Comparison of ENCODE assay signal across 12 cellular contexts in the genomic region with DNA sequence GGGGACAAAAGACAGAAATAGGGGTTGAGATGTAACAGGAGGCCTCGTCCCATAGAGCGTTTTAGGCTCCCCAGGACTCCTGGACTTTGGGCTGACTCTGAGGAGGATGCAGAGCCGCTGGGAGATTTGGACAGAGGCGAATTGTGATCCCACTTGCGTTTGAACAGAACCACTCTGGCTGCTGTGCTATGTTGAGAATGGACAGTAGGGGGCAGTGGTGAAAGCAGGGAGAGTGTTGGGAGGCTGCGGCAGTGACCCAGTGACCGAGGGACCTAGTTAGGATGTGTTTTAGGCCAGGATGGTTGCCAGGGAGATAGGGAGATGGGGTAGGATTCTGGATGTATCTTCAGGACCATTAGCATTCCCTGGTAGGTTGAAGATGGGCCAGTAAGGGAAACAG.
A peak's percentile ranks its signal among the peaks of the same experiment; 100 is the strongest.
DNase-seq lines count a peak whose midpoint lies in the region; ATAC-seq and TF ChIP-seq lines count a peak whose summit lies in the region.
"Had no signal": no experiment of that assay in that cellular context is flagged by ENCODE, and none has a peak within 500 bp of the region (broad histone marks: within the 10 kb centered on the region; RNA-seq: fewer than 3 reads in every experiment).

No MANE protein-coding gene starts in this region.

- H3F3A ChIP-seq in PC-3 (ENCODE audit: low read length, unreplicated experiment) = no peaks in the 10 kb centered on the region

- no peak overlapping the region for H3K9ac ChIP-seq in PC-3 (ENCODE audit: low read length)

- no peaks in the 10 kb centered on the region for H3K79me2 ChIP-seq in PC-3 (ENCODE audit: low read length)

- POLR2A ChIA-PET in PC-3 (lab: Charles Lee; ENCODE audit: unreplicated experiment) = no interaction called here

- no peaks in the 10 kb centered on the region for H3K4me1 ChIP-seq in left ventricle myocardium inferior
- no peaks in the 10 kb centered on the region for H3K4me1 ChIP-seq in PC-3 (ENCODE audit: insufficient read depth, low read length)
- peaks cover 5% of the 10 kb centered on the region for H3K4me1 ChIP-seq in upper lobe of right lung

- H2AFZ ChIP-seq in PC-3 (ENCODE audit: low read length) = no peak overlapping the region

- no peak for DNase-seq in left ventricle myocardium inferior
- DNase-seq in left cardiac atrium = no peak
- no peak for DNase-seq in PC-3
- no peak for DNase-seq in fibroblast of villous mesenchyme (ENCODE audit: low read depth)
- DNase-seq in upper lobe of right lung = no peak
- no peak for DNase-seq in stimulated activated CD4-positive, alpha-beta T cell treated with anti-CD3 and anti-CD28 coated beads, Interleukin-1b, Interleukin-23, amount 100 ng/mL, for 48 hours
- no peak for DNase-seq in stimulated activated CD4-positive, alpha-beta T cell treated with anti-CD3 and anti-CD28 coated beads, Interleukin-4, amount 100 ng/mL, for 1 hour
- DNase-seq: activated CD4-positive, alpha-beta T cell treated with anti-CD3 and anti-CD28 coated beads, Interleukin-2, amount 50 U/mL, for 4 hours; CD8-positive, alpha-beta memory T cell; MV-4-11; posterior cingulate gyrus had no signal

- ATAC-seq in left cardiac atrium (no peak), PC-3 (no peak), upper lobe of right lung (peak; percentile 44), HG03432 (IDR thresholded peaks at IDR 0.05; ENCODE audit: unreplicated experiment) (no peak)

- H3K36me3 ChIP-seq in left ventricle myocardium inferior = no peaks in the 10 kb centered on the region
- H3K36me3 ChIP-seq in PC-3 (ENCODE audit: low read depth, low read length) = no peaks in the 10 kb centered on the region
- no peaks in the 10 kb centered on the region for H3K36me3 ChIP-seq in upper lobe of right lung

- TF ChIP-seq CTCF in left ventricle myocardium inferior (IDR thresholded peaks at IDR 0.05; ENCODE audit: borderline replicate concordance) = peak; percentile 27
- peak; percentile 42; the same call in 1 of the 2 replicates for TF ChIP-seq CTCF in PC-3 (conservative IDR thresholded peaks at IDR 0.05; ENCODE audit: low read depth, low read length)
- peak; percentile 39 for TF ChIP-seq CTCF in fibroblast of villous mesenchyme (IDR thresholded peaks at IDR 0.05; ENCODE audit: insufficient read depth, low read depth, low read length)
- TF ChIP-seq CTCF in upper lobe of right lung (IDR thresholded peaks at IDR 0.05) = no peak

- BruUV-seq in PC-3 (replicated peaks; lab: Mats Ljungman, UMichigan) = no TSS peak

- H3K27ac ChIP-seq in left ventricle myocardium inferior (replicated peaks) = peak overlapping the region; percentile 67
- H3K27ac ChIP-seq in PC-3 (ENCODE audit: low read length) = no peak overlapping the region
- H3K27ac ChIP-seq in upper lobe of right lung = no peak overlapping the region

- no peaks in the 10 kb centered on the region for H3K27me3 ChIP-seq in left ventricle myocardium inferior (ENCODE audit: low read depth)
- H3K27me3 ChIP-seq in PC-3 (ENCODE audit: low read length) = no peaks in the 10 kb centered on the region
- H3K27me3 ChIP-seq in upper lobe of right lung = peaks cover 3% of the 10 kb centered on the region

- H3K9me3 ChIP-seq in left ventricle myocardium inferior (replicated peaks) (no peaks in the 10 kb centered on the region), PC-3 (ENCODE audit: low read length) (no peaks in the 10 kb centered on the region), upper lobe of right lung (no peaks in the 10 kb centered on the region)

- H3K4me2 ChIP-seq in PC-3 (ENCODE audit: low read length) = no peak overlapping the region

- intact Hi-C loops in left ventricle myocardium inferior (cut with micrococcal nuclease) (no loop called here), left cardiac atrium (cut with DNase I) (loop anchor here in 1 of 2 donors (10.0 kb wide), 1 partner anchor 105 kb away; no protein-coding TSS in a partner anchor), PC-3 (cut with micrococcal nuclease) (no loop called here), upper lobe of right lung (cut with DNase I) (no loop called here)

- no peaks in the 10 kb centered on the region for H4K20me1 ChIP-seq in PC-3 (ENCODE audit: low read length)

- CTCF ChIA-PET in PC-3 (lab: Charles Lee) = no interaction called here

- no peaks in the 10 kb centered on the region for H3K9me2 ChIP-seq in PC-3 (replicated peaks; ENCODE audit: low read length)

- H3K4me3 ChIP-seq in left ventricle myocardium inferior = no peak overlapping the region
- no peak overlapping the region for H3K4me3 ChIP-seq in PC-3 (ENCODE audit: low read length)
- H3K4me3 ChIP-seq in fibroblast of villous mesenchyme (ENCODE audit: low read depth, low read length) = no peak overlapping the region
- no peak overlapping the region for H3K4me3 ChIP-seq in upper lobe of right lung
